ENCODE assay signal across 28 cellular contexts in genomic region chr1:243844186-243844585, GRCh38.
"Had no signal": no experiment of that assay in that cellular context is flagged by ENCODE, and none has a peak within 500 bp of the region (broad histone marks: within the 10 kb centered on the region; RNA-seq: fewer than 3 reads in every experiment).

No MANE protein-coding gene starts in this region.

- H3K79me2 ChIP-seq: parathyroid adenoma had no signal

- H3K4me1 ChIP-seq: parathyroid adenoma had no signal

- H3K4me2 ChIP-seq: hepatocyte, neural progenitor cell had no signal

- H3K36me3 ChIP-seq: gastroesophageal sphincter, neural progenitor cell, sigmoid colon, upper lobe of left lung had no signal

- DNase-seq: activated B cell treated with CpG ODN at 0.5 μM for 24 hours; activated CD8-positive, alpha-beta memory T cell treated with anti-CD3 and anti-CD28 coated beads, Interleukin-2, amount 10 ng/mL, durations not matched to agents 7 days and 5 days; activated CD8-positive, alpha-beta T cell treated with anti-CD3 and anti-CD28 coated beads, Interleukin-2, amount 10 ng/mL, durations not matched to agents 7 days and 5 days; activated effector memory CD4-positive, alpha-beta T cell treated with anti-CD3 and anti-CD28 coated beads, Interleukin-2, amount 50 U/mL, for 16 hours; activated naive CD4-positive, alpha-beta T cell treated with anti-CD3 and anti-CD28 coated beads for 36 hours; amniotic stem cell; central memory CD4-positive, alpha-beta T cell; effector memory CD4-positive, alpha-beta T cell; left cardiac atrium; left ventricle myocardium superior; mammary epithelial cell; midbrain; naive thymus-derived CD4-positive, alpha-beta T cell; occipital lobe; psoas muscle; sigmoid colon; small intestine; stimulated activated CD4-positive, alpha-beta T cell treated with anti-CD3 and anti-CD28 coated beads, Interleukin-4, amount 100 ng/mL, for 4 hours; stimulated activated CD8-positive, alpha-beta memory T cell treated with anti-CD3 and anti-CD28 coated beads, Interleukin-4, amount 100 ng/mL, for 48 hours; stimulated activated naive CD8-positive, alpha-beta T cell treated with anti-CD3 and anti-CD28 coated beads, Interleukin-15, amount 100 ng/mL, for 72 hours; substantia nigra; T-helper 2 cell; upper lobe of left lung had no signal

- H3K27me3 ChIP-seq: gastroesophageal sphincter, neural progenitor cell, sigmoid colon, upper lobe of left lung had no signal

- H2AFZ ChIP-seq: hepatocyte, neural progenitor cell, parathyroid adenoma had no signal

- H3K27ac ChIP-seq: neural progenitor cell, parathyroid adenoma, psoas muscle had no signal

- H3K9ac ChIP-seq: neural progenitor cell, parathyroid adenoma had no signal

- ATAC-seq: activated CD8-positive, alpha-beta memory T cell treated with anti-CD3 and anti-CD28 coated beads, Interleukin-2, amount 10 ng/mL, durations not matched to agents 7 days and 5 days; activated CD8-positive, alpha-beta T cell treated with anti-CD3 and anti-CD28 coated beads, Interleukin-2, amount 10 ng/mL, durations not matched to agents 7 days and 5 days; gastroesophageal sphincter; left cardiac atrium; left ventricle myocardium superior; naive thymus-derived CD4-positive, alpha-beta T cell; psoas muscle; stimulated activated memory B cell treated with anti-CD40 and anti-IgM and Interleukin-4, amounts not matched to agents 10 μg/mL and 1 μg/mL and 100 μg/mL, for 72 hours; stimulated activated naive CD8-positive, alpha-beta T cell treated with anti-CD3 and anti-CD28 coated beads, Interleukin-15, amount 100 ng/mL, for 72 hours had no signal

- H3K9me3 ChIP-seq: gastroesophageal sphincter, psoas muscle, sigmoid colon, upper lobe of left lung had no signal

- H3K4me3 ChIP-seq: gastroesophageal sphincter, hepatocyte, neural progenitor cell, psoas muscle, sigmoid colon, upper lobe of left lung had no signal
